Comparison of ENCODE assay signal across 8 cellular contexts in genomic region chr19:49929611-49930482, GRCh38. TPM values are rescaled to one million over a fixed set of nuclear protein-coding genes. Genes with fewer than 3 reads are reported as not detected.
DNase-seq lines count a peak whose midpoint lies in the region; ATAC-seq and TF ChIP-seq lines count a peak whose summit lies in the region.

No MANE protein-coding gene starts in this region.

- H3K36me3 ChIP-seq in ascending aorta = peaks cover 4 to 7% of the 10 kb centered on the region in 2 donors
- peaks cover 4% of the 10 kb centered on the region for H3K36me3 ChIP-seq in rectal smooth muscle tissue (ENCODE audit: control insufficient read depth, insufficient read depth, low read length)
- H3K36me3 ChIP-seq in aorta (ENCODE audit: control insufficient read depth in 1 of 2, insufficient read depth in 2 of 2, low read length in 1 of 2) = no peaks in the 10 kb centered on the region

- no peak for TF ChIP-seq CTCF in ascending aorta (IDR thresholded peaks at IDR 0.05)

- DNase-seq in NCI-H187 (lab: John Stamatoyannopoulos, UW) (peak; percentile 94 to 98), T-helper 2 cell (peak; percentile 73 to 96 (median 91)), ascending aorta (ENCODE audit: low spot score in 2 of 2) (peak; percentile 82 to 95), hepatic stellate cell (ENCODE audit: low spot score) (peak; percentile 97), aorta (peak; percentile 96)

- WGBS in aorta, 2 donors = 1% methylated on average over 43 of the region's 43 CpGs

- intact Hi-C loops in ascending aorta (cut with DNase I) = loop anchor here (2.0 kb wide), 2 partner anchors 53 to 95 kb away; partner anchors contain the start of genes AKT1S1, TBC1D17 and VRK3
- intact Hi-C loops in aorta (cut with DNase I) = loop anchor here in 1 of 2 donors (5.0 to 10.0 kb wide), 2 partner anchors 48 to 205 kb away; no protein-coding TSS in a partner anchor

- peak; percentile 75 for ATAC-seq in GM18498 (IDR thresholded peaks at IDR 0.05; ENCODE audit: unreplicated experiment)
- ATAC-seq in HG02938 (IDR thresholded peaks at IDR 0.05; ENCODE audit: unreplicated experiment) = peak; percentile 56
- peak; percentile 94 for ATAC-seq in aorta (ENCODE audit: low FRiP score)

- no peaks in the 10 kb centered on the region for H3K27me3 ChIP-seq in ascending aorta
- H3K27me3 ChIP-seq in rectal smooth muscle tissue (ENCODE audit: control insufficient read depth, insufficient read depth, low read length) = no peaks in the 10 kb centered on the region
- H3K27me3 ChIP-seq in aorta (ENCODE audit: control insufficient read depth in 1 of 2, insufficient read depth in 2 of 2, low read length in 1 of 2) = no peaks in the 10 kb centered on the region

- H3K9me3 ChIP-seq in ascending aorta (no peaks in the 10 kb centered on the region), aorta (ENCODE audit: control insufficient read depth, low read length) (no peaks in the 10 kb centered on the region)

- H3K4me1 ChIP-seq in ascending aorta (peaks cover 3 to 13% of the 10 kb centered on the region in 2 donors), rectal smooth muscle tissue (ENCODE audit: control insufficient read depth, insufficient read depth, low read length) (peaks cover 5% of the 10 kb centered on the region), aorta (ENCODE audit: control insufficient read depth in 1 of 2, insufficient read depth in 2 of 2, low read length in 2 of 2) (no peaks in the 10 kb centered on the region)

- peak overlapping the region; percentile 91 for H3K9ac ChIP-seq in rectal smooth muscle tissue (ENCODE audit: low read length)

- H3K27ac ChIP-seq in ascending aorta = peak overlapping the region; percentile 73 to 91
- H3K27ac ChIP-seq in rectal smooth muscle tissue (ENCODE audit: low read depth, low read length) = peak overlapping the region; percentile 87
- peak overlapping the region in 1 of 2 donors; percentile 34 for H3K27ac ChIP-seq in aorta (ENCODE audit: low read depth in 1 of 2, low read length in 2 of 2)

- H3K4me3 ChIP-seq in ascending aorta = peak overlapping the region; percentile 71 to 88
- H3K4me3 ChIP-seq in rectal smooth muscle tissue (ENCODE audit: low read length) = peak overlapping the region; percentile 85
- peak overlapping the region; percentile 51 to 73 for H3K4me3 ChIP-seq in aorta (ENCODE audit: low read length in 2 of 2)

RNA-seq across cellular contexts. Expression of gene NUP62, which starts 0.5 kb away (rescaled TPM):
- total RNA-seq in ascending aorta (38.8 TPM), aorta (10 to 100 TPM; 27.7 to 39.8 TPM)
- 10 to 100 TPM; 13.3 to 17.3 TPM for polyA plus RNA-seq in aorta

RNA-seq across cellular contexts. Expression of gene ATF5, which starts 0.8 kb away (rescaled TPM):
- 4.3 TPM for total RNA-seq in ascending aorta
- total RNA-seq in aorta = 10 to 100 TPM; 13.8 to 43.3 TPM
- polyA plus RNA-seq in aorta = 10 to 100 TPM; 11.6 to 24.0 TPM

RNA-seq across cellular contexts. Expression of gene SIGLEC11, which starts 31.1 kb away (rescaled TPM):
- total RNA-seq in ascending aorta = 12.7 TPM
- 1 to 10 TPM; 1.8 to 3.1 TPM for total RNA-seq in aorta
- polyA plus RNA-seq in aorta = 1 to 10 TPM in 1 of 2 donors, under 1 TPM in 1; 0.82 to 1.4 TPM

RNA-seq across cellular contexts. Expression of gene IL4I1, which starts 33.2 kb away (rescaled TPM):
- total RNA-seq in ascending aorta (0.96 TPM), aorta (1 to 10 TPM in 1 of 2 donors, under 1 TPM in 1; 0.84 to 7.2 TPM)
- polyA plus RNA-seq in aorta = under 1 TPM in 1 of 2 donors, not detected in 1; 0.50 TPM

RNA-seq across cellular contexts. Expression of gene TBC1D17, which starts 52.3 kb away (rescaled TPM):
- total RNA-seq in ascending aorta = 44.6 TPM
- total RNA-seq in aorta = 10 to 100 TPM; 41.1 to 52.4 TPM
- polyA plus RNA-seq in aorta = 100 to 1,000 TPM in 1 of 2 donors, 10 to 100 TPM in 1; 22.7 to 102 TPM
